ENCODE assay signal across 22 cellular contexts in the genomic region with DNA sequence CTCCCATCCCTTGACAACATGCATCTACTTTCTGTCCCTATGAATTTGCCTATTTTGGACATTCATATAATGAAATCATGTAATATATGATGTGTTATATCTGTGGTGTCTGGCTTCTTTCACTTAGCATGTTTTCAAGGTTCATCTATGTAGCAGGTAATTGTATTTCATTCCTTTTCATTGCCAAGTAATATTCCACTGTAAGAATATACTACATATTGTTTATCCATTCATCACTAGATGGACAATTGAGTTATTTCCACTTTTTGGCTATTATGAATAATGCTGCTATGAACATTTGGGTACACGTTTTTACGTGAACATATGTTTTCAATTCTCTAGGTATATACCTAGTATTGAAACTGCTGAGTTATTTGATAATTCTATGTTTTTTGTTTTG.
DNase-seq lines count a peak whose midpoint lies in the region; ATAC-seq, FAIRE-seq and TF ChIP-seq lines count a peak whose summit lies in the region.
"Had no signal": no experiment of that assay in that cellular context is flagged by ENCODE, and none has a peak within 500 bp of the region (broad histone marks: within the 10 kb centered on the region; RNA-seq: fewer than 3 reads in every experiment).

No MANE protein-coding gene starts in this region.

- intact Hi-C loops in activated naive CD4-positive, alpha-beta T cell treated with anti-CD3 and anti-CD28 coated beads for 36 hours (cut with micrococcal nuclease): no loop called here
- intact Hi-C loops in IMR-90 (cut with micrococcal nuclease): no loop called here

- peak overlapping the region; percentile 19 for H3K27ac Mint-ChIP-seq in activated naive CD4-positive, alpha-beta T cell treated with anti-CD3 and anti-CD28 coated beads, Interleukin-2, amount 50 U/mL, for 24 hours
- no peak overlapping the region for H3K27ac Mint-ChIP-seq in activated naive CD4-positive, alpha-beta T cell treated with anti-CD3 and anti-CD28 coated beads for 36 hours
- H3K27ac Mint-ChIP-seq: CD4-positive, alpha-beta T cell; CD8-positive, alpha-beta memory T cell; GM23338 had no signal

- H3K9me3 ChIP-seq in IMR-90 (ENCODE audit: control insufficient read depth, insufficient read depth, low read length) (no peaks in the 10 kb centered on the region), neutrophil (no peaks in the 10 kb centered on the region)
- H3K9me3 ChIP-seq: BE2C, HAP-1 had no signal

- H3K4ac ChIP-seq in IMR-90 (ENCODE audit: low read depth, low read length): no peak overlapping the region

- H3K18ac ChIP-seq in IMR-90 (ENCODE audit: low read depth, low read length): no peak overlapping the region; the same call in 1 of the 2 replicates

- H3K9ac ChIP-seq in IMR-90 (ENCODE audit: low read depth, low read length): no peak overlapping the region
- H3K9ac ChIP-seq: BLaER1 treated with 17β-estradiol and CSF1 and Interleukin-3, amounts not matched to agents 10 nM and 100 nM had no signal

- TF ChIP-seq CTCF in IMR-90 (conservative IDR thresholded peaks at IDR 0.05; ENCODE audit: low read depth, low read length): no peak
- no peak for TF ChIP-seq CTCF in neutrophil (IDR thresholded peaks at IDR 0.05)

- no peak overlapping the region for H3K4me3 Mint-ChIP-seq in activated naive CD4-positive, alpha-beta T cell treated with anti-CD3 and anti-CD28 coated beads, Interleukin-2, amount 50 U/mL, for 24 hours
- H3K4me3 Mint-ChIP-seq in activated naive CD4-positive, alpha-beta T cell treated with anti-CD3 and anti-CD28 coated beads for 36 hours: no peak overlapping the region
- H3K4me3 Mint-ChIP-seq: CD14-positive monocyte; CD4-positive, alpha-beta T cell; CD8-positive, alpha-beta memory T cell; GM23338 had no signal

- H2BK15ac ChIP-seq in IMR-90 (ENCODE audit: low read depth, low read length): no peak overlapping the region

- no peak overlapping the region for H3K56ac ChIP-seq in IMR-90 (ENCODE audit: extremely low read depth, insufficient read depth, low read length)

- in situ Hi-C loops in IMR-90 (cut with MboI; ENCODE audit: low sequenced_read_pairs): no loop called here

- no peak overlapping the region for H4K8ac ChIP-seq in IMR-90 (ENCODE audit: low read depth in 2 of 2, low read length in 2 of 2)

- no peak overlapping the region for H3K4me2 ChIP-seq in IMR-90 (ENCODE audit: low read depth, low read length)
- H3K4me2 ChIP-seq: GM23338 had no signal

- no peaks in the 10 kb centered on the region for H3K79me1 ChIP-seq in IMR-90 (ENCODE audit: low read depth in 1 of 2, low read length in 2 of 2)

- no peak overlapping the region for H2AK9ac ChIP-seq in IMR-90 (replicated peaks; ENCODE audit: low read depth, low read length, poor library complexity)

- TF ChIP-seq RAD21 in IMR-90 (IDR thresholded peaks at IDR 0.05; ENCODE audit: low read length): no peak

- peaks cover 5% of the 10 kb centered on the region for H3K36me3 Mint-ChIP-seq in activated naive CD4-positive, alpha-beta T cell treated with anti-CD3 and anti-CD28 coated beads, Interleukin-2, amount 50 U/mL, for 24 hours
- no peaks in the 10 kb centered on the region for H3K36me3 Mint-ChIP-seq in activated naive CD4-positive, alpha-beta T cell treated with anti-CD3 and anti-CD28 coated beads for 36 hours (ENCODE audit: low read depth)
- H3K36me3 Mint-ChIP-seq: CD14-positive monocyte; CD8-positive, alpha-beta memory T cell had no signal

- H3K36me3 ChIP-seq in IMR-90 (ENCODE audit: control insufficient read depth, insufficient read depth, low read length) (no peaks in the 10 kb centered on the region), neutrophil (no peaks in the 10 kb centered on the region)
- H3K36me3 ChIP-seq: BE2C; BLaER1 treated with 17β-estradiol and CSF1 and Interleukin-3, amounts not matched to agents 10 nM and 100 nM; HAP-1 had no signal

- H3K27ac ChIP-seq in IMR-90 (ENCODE audit: insufficient read depth, low read length) (no peak overlapping the region), neutrophil (peak overlapping the region; percentile 95)
- H3K27ac ChIP-seq: 22Rv1 had no signal

- dilution Hi-C loops in IMR-90 (cut with HindIII; ENCODE audit: low sequenced_read_pairs, unreplicated experiment): no loop called here

- H2BK120ac ChIP-seq in IMR-90 (ENCODE audit: low read depth, low read length): no peak overlapping the region

- H2AFZ ChIP-seq in IMR-90 (replicated peaks; ENCODE audit: low read length, poor library complexity): no peak overlapping the region
- H2AFZ ChIP-seq: GM23338 had no signal

- POLR2A ChIA-PET in IMR-90 (lab: Charles Lee; ENCODE audit: unreplicated experiment): no interaction called here

- no peak for TF ChIP-seq POLR2A in IMR-90 (IDR thresholded peaks at IDR 0.05; ENCODE audit: low read depth, low read length)

- H4K5ac ChIP-seq in IMR-90 (ENCODE audit: low read depth, low read length): no peak overlapping the region

- H4K91ac ChIP-seq in IMR-90 (ENCODE audit: insufficient read depth, low read depth, low read length): no peak overlapping the region

- no peak for DNase-seq in activated naive CD4-positive, alpha-beta T cell treated with anti-CD3 and anti-CD28 coated beads for 36 hours
- DNase-seq in IMR-90 (no peak), NCI-H510A (lab: John Stamatoyannopoulos, UW) (no peak), urothelium cell line (ENCODE audit: low spot score) (no peak)
- DNase-seq: ACHN; AML-193; BE2C; CD4-positive, alpha-beta T cell; CD8-positive, alpha-beta memory T cell; DMS 273 treated with DMSO at 0.1 percent for 48 hours; DMS79; EL; GDM1 had no signal

- H3K23ac ChIP-seq in IMR-90 (ENCODE audit: low read depth, low read length): no peak overlapping the region

- H3K27me3 ChIP-seq in IMR-90 (ENCODE audit: control insufficient read depth, insufficient read depth, low read length): no peaks in the 10 kb centered on the region
- H3K27me3 ChIP-seq in neutrophil: no peaks in the 10 kb centered on the region
- H3K27me3 ChIP-seq: BE2C; BLaER1 treated with 17β-estradiol and CSF1 and Interleukin-3, amounts not matched to agents 10 nM and 100 nM had no signal

- no TSS peak for BruUV-seq in IMR-90 (replicated peaks; lab: Mats Ljungman, UMichigan)

- no peak overlapping the region for H3K14ac ChIP-seq in IMR-90 (replicated peaks; ENCODE audit: low read depth, low read length)

- no CpG with 5 or more reads among the region's 2 CpGs for WGBS in IMR-90 (ENCODE audit: extremely low coverage in 2 of 2, insufficient read length in 1 of 2), 2 experiments

- H2AK5ac ChIP-seq in IMR-90 (ENCODE audit: low read depth, low read length): no peak overlapping the region

- no peaks in the 10 kb centered on the region for H4K20me1 ChIP-seq in IMR-90 (ENCODE audit: insufficient read depth, low read length)
- H4K20me1 ChIP-seq: BLaER1 treated with 17β-estradiol and CSF1 and Interleukin-3, amounts not matched to agents 10 nM and 100 nM had no signal

- ATAC-seq in IMR-90 (ENCODE audit: low read depth): no peak
- ATAC-seq: GM12878, GM23338 had no signal

- H3K4me3 ChIP-seq in IMR-90 (ENCODE audit: insufficient read depth, low read depth, low read length): no peak overlapping the region
- peak overlapping the region; percentile 15 to 68 for H3K4me3 ChIP-seq in neutrophil (ENCODE audit: low read depth in 1 of 2, low read length in 1 of 2)
- H3K4me3 ChIP-seq: BLaER1 treated with 17β-estradiol and CSF1 and Interleukin-3, amounts not matched to agents 10 nM and 100 nM; GM12878; GM23338; HAP-1 had no signal

- H2BK20ac ChIP-seq in IMR-90 (ENCODE audit: low read depth, low read length): no peak overlapping the region

- peaks cover 3% of the 10 kb centered on the region for H3K4me1 Mint-ChIP-seq in activated naive CD4-positive, alpha-beta T cell treated with anti-CD3 and anti-CD28 coated beads, Interleukin-2, amount 50 U/mL, for 24 hours
- H3K4me1 Mint-ChIP-seq in activated naive CD4-positive, alpha-beta T cell treated with anti-CD3 and anti-CD28 coated beads for 36 hours (ENCODE audit: low read depth): peaks cover 2% of the 10 kb centered on the region
- H3K4me1 Mint-ChIP-seq: CD8-positive, alpha-beta memory T cell; GM23338 had no signal

- FAIRE-seq in urothelium cell line (lab: Jason Lieb, UNC): no peak
- FAIRE-seq: D721Med, GM12878 had no signal

- H3K9me3 Mint-ChIP-seq in activated naive CD4-positive, alpha-beta T cell treated with anti-CD3 and anti-CD28 coated beads, Interleukin-2, amount 50 U/mL, for 24 hours: no peaks in the 10 kb centered on the region
- no peaks in the 10 kb centered on the region for H3K9me3 Mint-ChIP-seq in activated naive CD4-positive, alpha-beta T cell treated with anti-CD3 and anti-CD28 coated beads for 36 hours
- H3K9me3 Mint-ChIP-seq: CD4-positive, alpha-beta T cell; CD8-positive, alpha-beta memory T cell; GM23338 had no signal

- H2BK5ac ChIP-seq in IMR-90 (ENCODE audit: low read depth, low read length, poor library complexity, severe bottlenecking): peak overlapping the region; percentile 18

- no peaks in the 10 kb centered on the region for H3K9me1 ChIP-seq in IMR-90 (ENCODE audit: insufficient read depth, low read length)

- H3K27me3 Mint-ChIP-seq in activated naive CD4-positive, alpha-beta T cell treated with anti-CD3 and anti-CD28 coated beads, Interleukin-2, amount 50 U/mL, for 24 hours: peaks cover 2% of the 10 kb centered on the region
- H3K27me3 Mint-ChIP-seq in activated naive CD4-positive, alpha-beta T cell treated with anti-CD3 and anti-CD28 coated beads for 36 hours (ENCODE audit: low read depth): peaks cover 14% of the 10 kb centered on the region
- H3K27me3 Mint-ChIP-seq: CD4-positive, alpha-beta T cell had no signal

- H3K4me1 ChIP-seq in IMR-90 (ENCODE audit: control insufficient read depth, insufficient read depth, low read length): peaks cover 3% of the 10 kb centered on the region; the same call in 1 of the 2 replicates
- peaks cover 84 to 100% of the 10 kb centered on the region in 2 experiments for H3K4me1 ChIP-seq in neutrophil (ENCODE audit: control insufficient read depth in 1 of 2, insufficient read depth in 1 of 2, low read depth in 1 of 2, low read length in 1 of 2)
- H3K4me1 ChIP-seq: BE2C had no signal

- CTCF ChIA-PET in activated naive CD4-positive, alpha-beta T cell treated with anti-CD3 and anti-CD28 coated beads for 36 hours (lab: Charles Lee): no interaction called here
- CTCF ChIA-PET in IMR-90 (lab: Yijun Ruan, JAX): no interaction called here

TF ChIP-seq in IMR-90, 13 proteins besides CTCF, POLR2A, EP300 and RAD21 (continues in another document):
- no peak for TF ChIP-seq BHLHE40 (IDR thresholded peaks at IDR 0.05; ENCODE audit: low read depth, low read length)
- no peak for TF ChIP-seq CEBPB (IDR thresholded peaks at IDR 0.05; ENCODE audit: low read depth, low read length)
- TF ChIP-seq RFX5 (IDR thresholded peaks at IDR 0.05; ENCODE audit: low read depth, low read length): no peak
- no peak for TF ChIP-seq CHD1 (IDR thresholded peaks at IDR 0.05; ENCODE audit: low read depth, low read length)
- no peak for TF ChIP-seq MAFK (IDR thresholded peaks at IDR 0.05; ENCODE audit: low read depth, low read length)
